In genomic region chr6:29925341-29926080, GRCh38 we compare ENCODE assay signal across 9 cellular contexts. TPM values are rescaled to one million over a fixed set of nuclear protein-coding genes. Genes with fewer than 3 reads are reported as not detected.
DNase-seq lines count a peak whose midpoint lies in the region; ATAC-seq and TF ChIP-seq lines count a peak whose summit lies in the region.
"Had no signal": no experiment of that assay in that cellular context is flagged by ENCODE, and none has a peak within 500 bp of the region (broad histone marks: within the 10 kb centered on the region; RNA-seq: fewer than 3 reads in every experiment).

No MANE protein-coding gene starts in this region.

- CTCF ChIA-PET in mammary epithelial cell (lab: Charles Lee; ENCODE audit: low non-redundant PET) (no interaction called here), GM10248 (lab: Yijun Ruan, JAX) (no interaction called here)
- CTCF ChIA-PET in activated CD8-positive, alpha-beta T cell treated with anti-CD3 and anti-CD28 coated beads, Interleukin-2, amount 10 ng/mL, durations not matched to agents 7 days and 5 days (lab: Charles Lee): interaction anchor here (1.5 kb wide), 1 partner anchor 42 kb away, joined by 6 read pairs; no protein-coding TSS in a partner anchor

- no peaks in the 10 kb centered on the region for H3K9me3 ChIP-seq in mammary epithelial cell (replicated peaks; ENCODE audit: insufficient read depth, low read length)
- no peaks in the 10 kb centered on the region for H3K9me3 ChIP-seq in breast epithelium
- no peaks in the 10 kb centered on the region for H3K9me3 ChIP-seq in thoracic aorta

- peaks cover 8% of the 10 kb centered on the region for H3K27me3 Mint-ChIP-seq in activated CD8-positive, alpha-beta T cell treated with anti-CD3 and anti-CD28 coated beads, Interleukin-2, amount 10 ng/mL, durations not matched to agents 7 days and 5 days (ENCODE audit: low read depth)
- peaks cover 9% of the 10 kb centered on the region for H3K27me3 Mint-ChIP-seq in glutamatergic neuron (ENCODE audit: unreplicated experiment)

- peaks cover 8% of the 10 kb centered on the region for H3K36me3 Mint-ChIP-seq in activated CD8-positive, alpha-beta T cell treated with anti-CD3 and anti-CD28 coated beads, Interleukin-2, amount 10 ng/mL, durations not matched to agents 7 days and 5 days (ENCODE audit: low read depth)
- no peaks in the 10 kb centered on the region for H3K36me3 Mint-ChIP-seq in glutamatergic neuron (ENCODE audit: unreplicated experiment)

- peak overlapping the region; percentile 86 for H3K4me3 Mint-ChIP-seq in activated CD8-positive, alpha-beta T cell treated with anti-CD3 and anti-CD28 coated beads, Interleukin-2, amount 10 ng/mL, durations not matched to agents 7 days and 5 days
- H3K4me3 Mint-ChIP-seq in glutamatergic neuron (ENCODE audit: unreplicated experiment): peak overlapping the region; percentile 67

- in situ Hi-C loops in mammary epithelial cell (cut with MboI; ENCODE audit: low sequenced_read_pairs in 2 of 2): no loop called here

- H2AFZ ChIP-seq in mammary epithelial cell (ENCODE audit: low read depth, low read length): peak overlapping the region; percentile 90

- peak overlapping the region in 2 of 3 experiments; percentile 59 to 63 for H3K4me3 ChIP-seq in mammary epithelial cell (replicated peaks in 1 of 3; ENCODE audit: insufficient read depth in 1 of 3, low read depth in 2 of 3, low read length in 3 of 3)
- peak overlapping the region in 1 of 3 donors; percentile 89 for H3K4me3 ChIP-seq in breast epithelium
- peak overlapping the region; percentile 95 for H3K4me3 ChIP-seq in thoracic aorta

- peak overlapping the region; percentile 75 for H3K9ac ChIP-seq in mammary epithelial cell (ENCODE audit: insufficient read depth, low read length)

- H3K79me2 ChIP-seq in mammary epithelial cell (ENCODE audit: insufficient read depth, low read length): no peaks in the 10 kb centered on the region

- H3K36me3 ChIP-seq in mammary epithelial cell (ENCODE audit: insufficient read depth, low read length) (no peaks in the 10 kb centered on the region), breast epithelium (no peaks in the 10 kb centered on the region), thoracic aorta (no peaks in the 10 kb centered on the region)

- TF ChIP-seq CTCF in mammary epithelial cell (conservative IDR thresholded peaks at IDR 0.05 in 1 of 2, IDR thresholded peaks at IDR 0.05 in 1 of 2; ENCODE audit: extremely low read depth in 1 of 2, insufficient read depth in 1 of 2, low read depth in 1 of 2, low read length in 2 of 2) (no peak), breast epithelium (IDR thresholded peaks at IDR 0.05) (no peak), glutamatergic neuron (IDR thresholded peaks at IDR 0.05; ENCODE audit: partially characterized antibody, unreplicated experiment) (no peak), thoracic aorta (IDR thresholded peaks at IDR 0.05) (no peak), GM10248 (IDR thresholded peaks at IDR 0.05; ENCODE audit: control extremely low read depth, extremely low read depth, low read depth, missing control alignments) (no peak)

- H4K20me1 ChIP-seq in mammary epithelial cell (ENCODE audit: insufficient read depth, low read length): no peaks in the 10 kb centered on the region

- no TSS peak for BruUV-seq in mammary epithelial cell (replicated peaks; lab: Mats Ljungman, UMichigan)

- POLR2A ChIA-PET in activated CD8-positive, alpha-beta T cell treated with anti-CD3 and anti-CD28 coated beads, Interleukin-2, amount 10 ng/mL, durations not matched to agents 7 days and 5 days (lab: Charles Lee): interaction anchor here (0.6 to 3.1 kb wide), 4 partner anchors 16 to 141 kb away, joined by 3 to 7 read pairs (median 6); partner anchors contain the start of genes HLA-A and PPP1R11
- POLR2A ChIA-PET in GM10248 (lab: Yijun Ruan, JAX): no interaction called here

- DNase-seq in mammary epithelial cell (peak; percentile 42), breast epithelium (ENCODE audit: low spot score in 2 of 2) (no peak), glutamatergic neuron (no peak), thoracic aorta (ENCODE audit: low spot score) (no peak), NCI-H524 treated with DMSO at 0.1 percent for 48 hours (lab: John Stamatoyannopoulos, UW) (no peak), GM10248 (ENCODE audit: extremely low spot score) (no peak)
- DNase-seq in activated CD8-positive, alpha-beta T cell treated with anti-CD3 and anti-CD28 coated beads, Interleukin-2, amount 10 ng/mL, durations not matched to agents 7 days and 5 days: peak; percentile 19
- DNase-seq: MV-4-11 had no signal

- peak overlapping the region; percentile 97 for H3K4me2 ChIP-seq in mammary epithelial cell (ENCODE audit: insufficient read depth, low read depth, low read length)

- ATAC-seq in activated CD8-positive, alpha-beta T cell treated with anti-CD3 and anti-CD28 coated beads, Interleukin-2, amount 10 ng/mL, durations not matched to agents 7 days and 5 days: no peak
- ATAC-seq in thoracic aorta (ENCODE audit: insufficient number of reproducible peaks, low FRiP score, low read depth) (no peak), GM18868 (IDR thresholded peaks at IDR 0.05; ENCODE audit: unreplicated experiment) (no peak)

- no peak for TF ChIP-seq POLR2A in breast epithelium (IDR thresholded peaks at IDR 0.05)

- 33% methylated on average over 8 of the region's 17 CpGs for WGBS in mammary epithelial cell (ENCODE audit: low coverage, missing lambda C conversion rate)

- intact Hi-C loops in mammary epithelial cell (cut with micrococcal nuclease): no loop called here
- intact Hi-C loops in breast epithelium (cut with DNase I; ENCODE audit: low total_unique reads): no loop called here

- no peaks in the 10 kb centered on the region for H3K27me3 ChIP-seq in mammary epithelial cell (ENCODE audit: insufficient read depth, low read length)
- H3K27me3 ChIP-seq in breast epithelium: no peaks in the 10 kb centered on the region
- H3K27me3 ChIP-seq in thoracic aorta (replicated peaks; ENCODE audit: insufficient read depth): no peaks in the 10 kb centered on the region

- H3K27ac ChIP-seq in mammary epithelial cell (ENCODE audit: insufficient read depth, low read depth, low read length): peak overlapping the region; percentile 85
- peak overlapping the region in 1 of 2 donors; percentile 99 for H3K27ac ChIP-seq in breast epithelium
- H3K27ac ChIP-seq in thoracic aorta: peak overlapping the region in 1 of 2 donors; percentile 91

- peaks cover 31% of the 10 kb centered on the region for H3K4me1 ChIP-seq in mammary epithelial cell (ENCODE audit: insufficient read depth, low read length)
- no peaks in the 10 kb centered on the region for H3K4me1 ChIP-seq in breast epithelium
- H3K4me1 ChIP-seq in thoracic aorta (ENCODE audit: control insufficient read depth in 1 of 2, low read depth in 2 of 2): peaks cover 0 to 3% of the 10 kb centered on the region in 2 donors

- H3K27ac Mint-ChIP-seq in activated CD8-positive, alpha-beta T cell treated with anti-CD3 and anti-CD28 coated beads, Interleukin-2, amount 10 ng/mL, durations not matched to agents 7 days and 5 days: peak overlapping the region; percentile 65
- H3K27ac Mint-ChIP-seq in glutamatergic neuron (ENCODE audit: unreplicated experiment): no peak overlapping the region

- H3K9me3 Mint-ChIP-seq in activated CD8-positive, alpha-beta T cell treated with anti-CD3 and anti-CD28 coated beads, Interleukin-2, amount 10 ng/mL, durations not matched to agents 7 days and 5 days (ENCODE audit: insufficient read depth): no peaks in the 10 kb centered on the region
- H3K9me3 Mint-ChIP-seq in glutamatergic neuron (ENCODE audit: unreplicated experiment): peaks cover 2% of the 10 kb centered on the region

- H3K4me1 Mint-ChIP-seq in activated CD8-positive, alpha-beta T cell treated with anti-CD3 and anti-CD28 coated beads, Interleukin-2, amount 10 ng/mL, durations not matched to agents 7 days and 5 days (ENCODE audit: low read depth): peaks cover 33% of the 10 kb centered on the region
- H3K4me1 Mint-ChIP-seq in glutamatergic neuron (ENCODE audit: low read depth, unreplicated experiment): peaks cover 10% of the 10 kb centered on the region

- dilution Hi-C loops in mammary epithelial cell (cut with HindIII; ENCODE audit: low sequenced_read_pairs): no loop called here

RNA-seq across cellular contexts. Expression of gene HLA-A, which starts 16.8 kb away (rescaled TPM):
- 100 to 1,000 TPM; 217 to 345 TPM for total RNA-seq in mammary epithelial cell
- 291 TPM for polyA plus RNA-seq in mammary epithelial cell
- 188 TPM for polyA minus RNA-seq in mammary epithelial cell
- 100 to 1,000 TPM; 327 to 617 (median 473) TPM for total RNA-seq in breast epithelium
- 1,000 to 10,000 TPM; 1,178 to 1,183 TPM for total RNA-seq in activated CD8-positive, alpha-beta T cell treated with anti-CD3 and anti-CD28 coated beads, Interleukin-2, amount 10 ng/mL, durations not matched to agents 7 days and 5 days
- 60.2 TPM for total RNA-seq in glutamatergic neuron (ENCODE audit: unreplicated experiment)
- 100 to 1,000 TPM; 525 to 870 TPM for total RNA-seq in thoracic aorta

Comparison
In these comparisons a context has a peak if more than half of its experiments do, and no peak if none do; other contexts are left out.
1. DNase-seq: peak in mammary epithelial cell (single experiment) and activated CD8-positive, alpha-beta T cell treated with anti-CD3 and anti-CD28 coated beads, Interleukin-2, amount 10 ng/mL, durations not matched to agents 7 days and 5 days (single experiment); none in breast epithelium (0 of 2), glutamatergic neuron (single experiment), thoracic aorta (single experiment), NCI-H524 treated with DMSO at 0.1 percent for 48 hours (single experiment) and GM10248 (single experiment).